In genomic region chr1:235601087-235601486, GRCh38 we compare ENCODE assay signal across 1 cellular context.
TF ChIP-seq lines count a peak whose summit lies in the region.

No MANE protein-coding gene starts in this region.

TF ChIP-seq in HCT116, 20 proteins besides CTCF, POLR2A, EP300 and RAD21 (continued from another document):
- TF ChIP-seq, protein P1, sequence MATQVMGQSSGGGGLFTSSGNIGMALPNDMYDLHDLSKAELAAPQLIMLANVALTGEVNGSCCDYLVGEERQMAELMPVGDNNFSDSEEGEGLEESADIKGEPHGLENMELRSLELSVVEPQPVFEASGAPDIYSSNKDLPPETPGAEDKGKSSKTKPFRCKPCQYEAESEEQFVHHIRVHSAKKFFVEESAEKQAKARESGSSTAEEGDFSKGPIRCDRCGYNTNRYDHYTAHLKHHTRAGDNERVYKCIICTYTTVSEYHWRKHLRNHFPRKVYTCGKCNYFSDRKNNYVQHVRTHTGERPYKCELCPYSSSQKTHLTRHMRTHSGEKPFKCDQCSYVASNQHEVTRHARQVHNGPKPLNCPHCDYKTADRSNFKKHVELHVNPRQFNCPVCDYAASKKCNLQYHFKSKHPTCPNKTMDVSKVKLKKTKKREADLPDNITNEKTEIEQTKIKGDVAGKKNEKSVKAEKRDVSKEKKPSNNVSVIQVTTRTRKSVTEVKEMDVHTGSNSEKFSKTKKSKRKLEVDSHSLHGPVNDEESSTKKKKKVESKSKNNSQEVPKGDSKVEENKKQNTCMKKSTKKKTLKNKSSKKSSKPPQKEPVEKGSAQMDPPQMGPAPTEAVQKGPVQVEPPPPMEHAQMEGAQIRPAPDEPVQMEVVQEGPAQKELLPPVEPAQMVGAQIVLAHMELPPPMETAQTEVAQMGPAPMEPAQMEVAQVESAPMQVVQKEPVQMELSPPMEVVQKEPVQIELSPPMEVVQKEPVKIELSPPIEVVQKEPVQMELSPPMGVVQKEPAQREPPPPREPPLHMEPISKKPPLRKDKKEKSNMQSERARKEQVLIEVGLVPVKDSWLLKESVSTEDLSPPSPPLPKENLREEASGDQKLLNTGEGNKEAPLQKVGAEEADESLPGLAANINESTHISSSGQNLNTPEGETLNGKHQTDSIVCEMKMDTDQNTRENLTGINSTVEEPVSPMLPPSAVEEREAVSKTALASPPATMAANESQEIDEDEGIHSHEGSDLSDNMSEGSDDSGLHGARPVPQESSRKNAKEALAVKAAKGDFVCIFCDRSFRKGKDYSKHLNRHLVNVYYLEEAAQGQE (IDR thresholded peaks at IDR 0.05; ENCODE audit: low read depth): no peak
- TF ChIP-seq YY1 (IDR thresholded peaks at IDR 0.05; ENCODE audit: extremely low read depth, insufficient replicate concordance, low read depth, low read length) (no peak), SP1 (IDR thresholded peaks at IDR 0.05; ENCODE audit: low read depth) (no peak), ZNF274 (IDR thresholded peaks at IDR 0.05; ENCODE audit: low read depth, low read length) (no peak), TCF7L2 (IDR thresholded peaks at IDR 0.05; ENCODE audit: borderline replicate concordance, extremely low read depth, insufficient read depth, insufficient read length) (no peak), MAX (IDR thresholded peaks at IDR 0.05) (no peak), CEBPB (IDR thresholded peaks at IDR 0.05; ENCODE audit: low read depth) (no peak), JUND (IDR thresholded peaks at IDR 0.05) (no peak), EZH2phosphoT487 (IDR thresholded peaks at IDR 0.05; ENCODE audit: borderline replicate concordance) (no peak)
